In the genomic region with DNA sequence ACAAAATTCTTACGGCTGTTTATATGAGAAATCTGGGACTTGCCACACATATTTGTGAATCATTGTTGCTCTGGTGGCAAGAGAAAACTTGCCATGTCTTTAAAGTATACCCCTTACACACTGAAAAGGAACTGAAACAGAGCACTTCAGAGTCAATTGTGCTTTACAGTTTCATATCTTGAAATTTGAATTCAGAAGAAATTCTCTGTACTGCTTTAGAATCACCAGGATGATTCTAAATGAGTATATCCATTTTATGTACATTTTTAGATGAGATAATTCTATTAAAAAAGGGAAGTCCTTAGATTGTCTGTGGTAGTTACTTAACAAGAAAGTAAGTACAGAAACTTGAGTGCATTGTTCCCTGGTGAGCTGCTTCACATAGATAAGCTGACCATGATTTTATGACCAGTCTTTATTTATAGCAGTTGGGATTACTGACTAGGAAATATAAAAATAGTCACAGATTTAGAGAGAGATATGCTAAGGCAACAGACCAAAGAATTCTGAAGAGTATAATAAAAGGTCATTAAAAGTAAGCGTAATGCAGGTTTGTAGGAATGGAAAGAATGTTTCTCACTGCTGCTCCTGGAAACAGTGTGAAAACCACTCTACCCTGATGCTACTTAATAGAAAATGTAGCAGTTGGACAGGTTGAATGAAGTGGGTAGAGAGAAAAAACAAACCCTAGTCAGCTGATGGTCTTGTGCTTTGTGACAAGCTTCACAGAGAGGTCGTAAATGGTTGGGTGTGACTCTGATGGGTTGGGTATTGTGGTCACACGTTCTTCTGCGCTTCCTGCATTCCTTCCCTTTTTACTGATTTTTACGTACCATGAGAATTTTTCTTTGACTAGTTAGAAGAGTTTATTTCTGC, we compare ENCODE assay signal across 8 cellular contexts. TPM values are rescaled to one million over a fixed set of nuclear protein-coding genes. Genes with fewer than 3 reads are reported as not detected.
DNase-seq lines count a peak whose midpoint lies in the region; ATAC-seq and TF ChIP-seq lines count a peak whose summit lies in the region.

No MANE protein-coding gene starts in this region.

- TF ChIP-seq CTCF in C4-2B (conservative IDR thresholded peaks at IDR 0.05) (no peak), epithelial cell of esophagus (IDR thresholded peaks at IDR 0.05; ENCODE audit: insufficient read depth, low read depth, low read length, missing control alignments) (no peak), osteocyte (IDR thresholded peaks at IDR 0.05) (no peak)

- no peaks in the 10 kb centered on the region for H3K9me3 Mint-ChIP-seq in osteocyte (ENCODE audit: unreplicated experiment)

- no peaks in the 10 kb centered on the region for H3K36me3 Mint-ChIP-seq in osteocyte (ENCODE audit: unreplicated experiment)

- H3K4me3 Mint-ChIP-seq in osteocyte (ENCODE audit: unreplicated experiment), result peak overlapping the region; percentile 22

- no peaks in the 10 kb centered on the region for H3K27me3 Mint-ChIP-seq in osteocyte (ENCODE audit: unreplicated experiment)

- DNase-seq in RPMI8226 (peak; percentile 31), epithelial cell of esophagus (ENCODE audit: low read depth) (peak; percentile 43), osteocyte (ENCODE audit: extremely low spot score, unreplicated experiment) (no peak), cerebellum (ENCODE audit: low spot score) (no peak), DMS53 (lab: John Stamatoyannopoulos, UW) (no peak)

- peaks cover 40% of the 10 kb centered on the region for H3K4me1 Mint-ChIP-seq in osteocyte (ENCODE audit: unreplicated experiment)

- 0 out of 2 replicates have a peak overlapping the region, but pooled peaks have one; percentile 41 for H3K27ac ChIP-seq in C4-2B

- ATAC-seq in GM18907 (IDR thresholded peaks at IDR 0.05; ENCODE audit: unreplicated experiment) (peak; percentile 79), HG03064 (IDR thresholded peaks at IDR 0.05; ENCODE audit: low read depth, unreplicated experiment) (peak; percentile 68)

- peak overlapping the region; percentile 76 for H3K27ac Mint-ChIP-seq in osteocyte (ENCODE audit: unreplicated experiment)

- no peak overlapping the region for H3K4me3 ChIP-seq in epithelial cell of esophagus (ENCODE audit: low read length)

RNA-seq across cellular contexts. Expression of gene FNIP2, which starts 41.0 kb away (rescaled TPM):
- total RNA-seq in osteocyte, result 14.4 and 17.3 TPM in 2 replicates
- total RNA-seq in cerebellum, result 42.0 TPM

Comparison
In these comparisons a context has a peak if more than half of its experiments do, and no peak if none do; other contexts are left out.
1. DNase-seq: peak in RPMI8226 (single experiment) and epithelial cell of esophagus (single experiment); none in osteocyte (single experiment), cerebellum (single experiment) and DMS53 (single experiment).